1 cellular context compared by ENCODE assay signal in genomic region chr9:136441681-136442245, GRCh38.
A peak's percentile ranks its signal among the peaks of the same experiment; 100 is the strongest.
TF ChIP-seq lines count a peak whose summit lies in the region.

No MANE protein-coding gene starts in this region.

TF ChIP-seq in HepG2, 621 proteins besides CTCF, POLR2A, EP300 and RAD21 (continues in another document):
- TF ChIP-seq, protein P1, sequence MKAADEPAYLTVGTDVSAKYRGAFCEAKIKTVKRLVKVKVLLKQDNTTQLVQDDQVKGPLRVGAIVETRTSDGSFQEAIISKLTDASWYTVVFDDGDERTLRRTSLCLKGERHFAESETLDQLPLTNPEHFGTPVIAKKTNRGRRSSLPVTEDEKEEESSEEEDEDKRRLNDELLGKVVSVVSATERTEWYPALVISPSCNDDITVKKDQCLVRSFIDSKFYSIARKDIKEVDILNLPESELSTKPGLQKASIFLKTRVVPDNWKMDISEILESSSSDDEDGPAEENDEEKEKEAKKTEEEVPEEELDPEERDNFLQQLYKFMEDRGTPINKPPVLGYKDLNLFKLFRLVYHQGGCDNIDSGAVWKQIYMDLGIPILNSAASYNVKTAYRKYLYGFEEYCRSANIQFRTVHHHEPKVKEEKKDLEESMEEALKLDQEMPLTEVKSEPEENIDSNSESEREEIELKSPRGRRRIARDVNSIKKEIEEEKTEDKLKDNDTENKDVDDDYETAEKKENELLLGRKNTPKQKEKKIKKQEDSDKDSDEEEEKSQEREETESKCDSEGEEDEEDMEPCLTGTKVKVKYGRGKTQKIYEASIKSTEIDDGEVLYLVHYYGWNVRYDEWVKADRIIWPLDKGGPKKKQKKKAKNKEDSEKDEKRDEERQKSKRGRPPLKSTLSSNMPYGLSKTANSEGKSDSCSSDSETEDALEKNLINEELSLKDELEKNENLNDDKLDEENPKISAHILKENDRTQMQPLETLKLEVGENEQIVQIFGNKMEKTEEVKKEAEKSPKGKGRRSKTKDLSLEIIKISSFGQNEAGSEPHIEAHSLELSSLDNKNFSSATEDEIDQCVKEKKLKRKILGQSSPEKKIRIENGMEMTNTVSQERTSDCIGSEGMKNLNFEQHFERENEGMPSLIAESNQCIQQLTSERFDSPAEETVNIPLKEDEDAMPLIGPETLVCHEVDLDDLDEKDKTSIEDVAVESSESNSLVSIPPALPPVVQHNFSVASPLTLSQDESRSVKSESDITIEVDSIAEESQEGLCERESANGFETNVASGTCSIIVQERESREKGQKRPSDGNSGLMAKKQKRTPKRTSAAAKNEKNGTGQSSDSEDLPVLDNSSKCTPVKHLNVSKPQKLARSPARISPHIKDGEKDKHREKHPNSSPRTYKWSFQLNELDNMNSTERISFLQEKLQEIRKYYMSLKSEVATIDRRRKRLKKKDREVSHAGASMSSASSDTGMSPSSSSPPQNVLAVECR (CRISPR knock-in tag; IDR thresholded peaks at IDR 0.05; ENCODE audit: borderline replicate concordance): peak; percentile 67; the same call in 1 of the 2 replicates
- TF ChIP-seq, protein P2, sequence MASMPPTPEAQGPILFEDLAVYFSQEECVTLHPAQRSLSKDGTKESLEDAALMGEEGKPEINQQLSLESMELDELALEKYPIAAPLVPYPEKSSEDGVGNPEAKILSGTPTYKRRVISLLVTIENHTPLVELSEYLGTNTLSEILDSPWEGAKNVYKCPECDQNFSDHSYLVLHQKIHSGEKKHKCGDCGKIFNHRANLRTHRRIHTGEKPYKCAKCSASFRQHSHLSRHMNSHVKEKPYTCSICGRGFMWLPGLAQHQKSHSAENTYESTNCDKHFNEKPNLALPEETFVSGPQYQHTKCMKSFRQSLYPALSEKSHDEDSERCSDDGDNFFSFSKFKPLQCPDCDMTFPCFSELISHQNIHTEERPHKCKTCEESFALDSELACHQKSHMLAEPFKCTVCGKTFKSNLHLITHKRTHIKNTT (CRISPR knock-in tag; IDR thresholded peaks at IDR 0.05): no peak
- TF ChIP-seq SMARCC2 (IDR thresholded peaks at IDR 0.05): no peak
- TF ChIP-seq, protein P3, sequence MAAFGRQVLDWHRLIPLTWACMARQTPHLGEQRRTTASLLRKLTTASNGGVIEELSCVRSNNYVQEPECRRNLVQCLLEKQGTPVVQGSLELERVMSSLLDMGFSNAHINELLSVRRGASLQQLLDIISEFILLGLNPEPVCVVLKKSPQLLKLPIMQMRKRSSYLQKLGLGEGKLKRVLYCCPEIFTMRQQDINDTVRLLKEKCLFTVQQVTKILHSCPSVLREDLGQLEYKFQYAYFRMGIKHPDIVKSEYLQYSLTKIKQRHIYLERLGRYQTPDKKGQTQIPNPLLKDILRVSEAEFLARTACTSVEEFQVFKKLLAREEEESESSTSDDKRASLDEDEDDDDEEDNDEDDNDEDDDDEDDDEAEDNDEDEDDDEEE (CRISPR knock-in tag; IDR thresholded peaks at IDR 0.05): no peak
- TF ChIP-seq ZNF253 (CRISPR knock-in tag; IDR thresholded peaks at IDR 0.05; ENCODE audit: borderline replicate concordance): no peak
- 0 out of 2 replicates have a peak, but pooled peaks have one; percentile 25 for TF ChIP-seq ZNF501 (CRISPR knock-in tag; IDR thresholded peaks at IDR 0.05)
- TF ChIP-seq SOX5 (CRISPR knock-in tag; IDR thresholded peaks at IDR 0.05; ENCODE audit: borderline replicate concordance): no peak
- TF ChIP-seq ZNF317 (CRISPR knock-in tag; IDR thresholded peaks at IDR 0.05): no peak
- TF ChIP-seq ZNF281 (CRISPR knock-in tag; IDR thresholded peaks at IDR 0.05; ENCODE audit: borderline replicate concordance): no peak
- TF ChIP-seq, protein P4, sequence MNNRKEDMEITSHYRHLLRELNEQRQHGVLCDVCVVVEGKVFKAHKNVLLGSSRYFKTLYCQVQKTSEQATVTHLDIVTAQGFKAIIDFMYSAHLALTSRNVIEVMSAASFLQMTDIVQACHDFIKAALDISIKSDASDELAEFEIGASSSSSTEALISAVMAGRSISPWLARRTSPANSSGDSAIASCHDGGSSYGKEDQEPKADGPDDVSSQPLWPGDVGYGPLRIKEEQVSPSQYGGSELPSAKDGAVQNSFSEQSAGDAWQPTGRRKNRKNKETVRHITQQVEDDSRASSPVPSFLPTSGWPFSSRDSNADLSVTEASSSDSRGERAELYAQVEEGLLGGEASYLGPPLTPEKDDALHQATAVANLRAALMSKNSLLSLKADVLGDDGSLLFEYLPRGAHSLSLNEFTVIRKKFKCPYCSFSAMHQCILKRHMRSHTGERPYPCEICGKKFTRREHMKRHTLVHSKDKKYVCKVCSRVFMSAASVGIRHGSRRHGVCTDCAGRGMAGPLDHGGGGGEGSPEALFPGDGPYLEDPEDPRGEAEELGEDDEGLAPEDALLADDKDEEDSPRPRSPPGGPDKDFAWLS (CRISPR knock-in tag; IDR thresholded peaks at IDR 0.05; ENCODE audit: borderline replicate concordance): no peak
- TF ChIP-seq SP1 (IDR thresholded peaks at IDR 0.05): no peak
- no peak for TF ChIP-seq SP1 (CRISPR knock-in tag; IDR thresholded peaks at IDR 0.05)
- TF ChIP-seq TRAFD1 (CRISPR knock-in tag; IDR thresholded peaks at IDR 0.05; ENCODE audit: borderline replicate concordance): no peak
- no peak for TF ChIP-seq ZNF30 (CRISPR knock-in tag; IDR thresholded peaks at IDR 0.05)
- TF ChIP-seq ZNF570 (CRISPR knock-in tag; IDR thresholded peaks at IDR 0.05; ENCODE audit: borderline replicate concordance): no peak
- no peak for TF ChIP-seq JARID2 (CRISPR knock-in tag; IDR thresholded peaks at IDR 0.05; ENCODE audit: insufficient replicate concordance)
- no peak for TF ChIP-seq HNRNPUL1 (IDR thresholded peaks at IDR 0.05; ENCODE audit: low read depth, low read length)
- no peak for TF ChIP-seq ZNF20 (CRISPR knock-in tag; IDR thresholded peaks at IDR 0.05)
- no peak for TF ChIP-seq SRSF1 (optimal IDR thresholded peaks at IDR 0.05; ENCODE audit: low read depth, low read length)
- TF ChIP-seq RFXAP (CRISPR knock-in tag; IDR thresholded peaks at IDR 0.05; ENCODE audit: borderline replicate concordance): no peak
- TF ChIP-seq, protein P5, sequence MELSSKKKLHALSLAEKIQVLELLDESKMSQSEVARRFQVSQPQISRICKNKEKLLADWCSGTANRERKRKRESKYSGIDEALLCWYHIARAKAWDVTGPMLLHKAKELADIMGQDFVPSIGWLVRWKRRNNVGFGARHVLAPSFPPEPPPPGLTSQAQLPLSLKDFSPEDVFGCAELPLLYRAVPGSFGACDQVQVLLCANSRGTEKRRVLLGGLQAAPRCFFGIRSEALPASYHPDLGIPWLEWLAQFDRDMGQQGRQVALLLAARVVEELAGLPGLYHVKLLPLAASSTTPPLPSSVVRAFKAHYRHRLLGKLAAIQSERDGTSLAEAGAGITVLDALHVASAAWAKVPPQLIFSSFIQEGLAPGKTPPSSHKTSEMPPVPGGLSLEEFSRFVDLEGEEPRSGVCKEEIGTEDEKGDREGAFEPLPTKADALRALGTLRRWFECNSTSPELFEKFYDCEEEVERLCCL (CRISPR knock-in tag; IDR thresholded peaks at IDR 0.05; ENCODE audit: borderline replicate concordance): no peak
- TF ChIP-seq MAFF (IDR thresholded peaks at IDR 0.05; ENCODE audit: low read depth, low read length): no peak
- no peak for TF ChIP-seq KLF15 (CRISPR knock-in tag; IDR thresholded peaks at IDR 0.05; ENCODE audit: borderline replicate concordance)
- no peak; the same call in 1 of the 2 replicates for TF ChIP-seq NRL (CRISPR knock-in tag; IDR thresholded peaks at IDR 0.05; ENCODE audit: borderline replicate concordance)
- no peak for TF ChIP-seq ZNF781 (CRISPR knock-in tag; IDR thresholded peaks at IDR 0.05; ENCODE audit: borderline replicate concordance, not compliant biosample characterization)
- no peak for TF ChIP-seq HCFC1 (IDR thresholded peaks at IDR 0.05; ENCODE audit: low read depth, low read length)
- TF ChIP-seq EED (CRISPR knock-in tag; IDR thresholded peaks at IDR 0.05): no peak
- no peak for TF ChIP-seq ZSCAN9 (CRISPR knock-in tag; IDR thresholded peaks at IDR 0.05; ENCODE audit: borderline replicate concordance)
- no peak for TF ChIP-seq TOE1 (CRISPR knock-in tag; IDR thresholded peaks at IDR 0.05)
- no peak for TF ChIP-seq TEAD3 (CRISPR knock-in tag; optimal IDR thresholded peaks at IDR 0.05; ENCODE audit: borderline replicate concordance)
- peak in 1 of 2 experiments; percentile 36; a peak in 1 of 4 replicates for TF ChIP-seq HMGXB4 (CRISPR knock-in tag; IDR thresholded peaks at IDR 0.05; ENCODE audit: borderline replicate concordance in 1 of 2, low read depth in 1 of 2)
- TF ChIP-seq SOX13 (IDR thresholded peaks at IDR 0.05): no peak
- no peak; a peak in 1 of 4 replicates for TF ChIP-seq SOX13 (CRISPR knock-in tag; conservative IDR thresholded peaks at IDR 0.05 in 1 of 2, IDR thresholded peaks at IDR 0.05 in 1 of 2)
- no peak for TF ChIP-seq ZNF446 (CRISPR knock-in tag; IDR thresholded peaks at IDR 0.05)
- TF ChIP-seq, protein P6, sequence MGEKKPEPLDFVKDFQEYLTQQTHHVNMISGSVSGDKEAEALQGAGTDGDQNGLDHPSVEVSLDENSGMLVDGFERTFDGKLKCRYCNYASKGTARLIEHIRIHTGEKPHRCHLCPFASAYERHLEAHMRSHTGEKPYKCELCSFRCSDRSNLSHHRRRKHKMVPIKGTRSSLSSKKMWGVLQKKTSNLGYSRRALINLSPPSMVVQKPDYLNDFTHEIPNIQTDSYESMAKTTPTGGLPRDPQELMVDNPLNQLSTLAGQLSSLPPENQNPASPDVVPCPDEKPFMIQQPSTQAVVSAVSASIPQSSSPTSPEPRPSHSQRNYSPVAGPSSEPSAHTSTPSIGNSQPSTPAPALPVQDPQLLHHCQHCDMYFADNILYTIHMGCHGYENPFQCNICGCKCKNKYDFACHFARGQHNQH (CRISPR knock-in tag; IDR thresholded peaks at IDR 0.05): 0 out of 2 replicates have a peak, but pooled peaks have one; percentile 47
- TF ChIP-seq DNMT3B (CRISPR knock-in tag; conservative IDR thresholded peaks at IDR 0.05): no peak
- 0 out of 2 replicates have a peak, but pooled peaks have one; percentile 16 for TF ChIP-seq ZMYM3 (CRISPR knock-in tag; IDR thresholded peaks at IDR 0.05)
- TF ChIP-seq ZNF878 (CRISPR knock-in tag; IDR thresholded peaks at IDR 0.05): no peak
- 0 out of 2 replicates have a peak, but pooled peaks have one; percentile 23 for TF ChIP-seq REL (CRISPR knock-in tag; conservative IDR thresholded peaks at IDR 0.05)
- no peak for TF ChIP-seq FOXC1 (CRISPR knock-in tag; IDR thresholded peaks at IDR 0.05; ENCODE audit: borderline replicate concordance)
- TF ChIP-seq FOXA3 (CRISPR knock-in tag; IDR thresholded peaks at IDR 0.05): 0 out of 2 replicates have a peak, but pooled peaks have one; percentile 36
- no peak for TF ChIP-seq GMEB2 (CRISPR knock-in tag; IDR thresholded peaks at IDR 0.05; ENCODE audit: low read depth)
- TF ChIP-seq ZNF530 (CRISPR knock-in tag; IDR thresholded peaks at IDR 0.05; ENCODE audit: low read depth): no peak
- TF ChIP-seq ZNF484 (CRISPR knock-in tag; IDR thresholded peaks at IDR 0.05; ENCODE audit: borderline replicate concordance, low read depth): no peak
- TF ChIP-seq MXD4 (CRISPR knock-in tag; IDR thresholded peaks at IDR 0.05): peak; percentile 42; the same call in 1 of the 2 replicates
- TF ChIP-seq ZFX (CRISPR knock-in tag; IDR thresholded peaks at IDR 0.05; ENCODE audit: low read depth): peak; percentile 84
- TF ChIP-seq BCL6 (CRISPR knock-in tag; IDR thresholded peaks at IDR 0.05): peak; percentile 26; the same call in 1 of the 2 replicates
